Comparison of ENCODE assay signal across 8 cellular contexts in genomic region chr1:94805912-94806311, GRCh38. TPM values are rescaled to one million over a fixed set of nuclear protein-coding genes. Genes with fewer than 3 reads are reported as not detected.
DNase-seq lines count a peak whose midpoint lies in the region; ATAC-seq lines count a peak whose summit lies in the region.

No MANE protein-coding gene starts in this region.

- ATAC-seq in GM18520 (IDR thresholded peaks at IDR 0.05; ENCODE audit: unreplicated experiment) (peak; percentile 60), HG03095 (IDR thresholded peaks at IDR 0.05; ENCODE audit: unreplicated experiment) (no peak)

- intact Hi-C loops in cardiac septum (cut with DNase I): loop anchor here (1.0 to 5.0 kb wide), 2 partner anchors 236 to 325 kb away; no protein-coding TSS in a partner anchor

- DNase-seq in AG20443 (ENCODE audit: low spot score) (peak; percentile 65), HT-29 (ENCODE audit: low spot score) (peak; percentile 73), SK-N-DZ (ENCODE audit: low spot score) (peak; percentile 58), cardiac septum (ENCODE audit: low spot score) (peak; percentile 81), renal cortical epithelial cell (ENCODE audit: low read depth) (peak; percentile 31)
- DNase-seq in activated naive CD8-positive, alpha-beta T cell treated with anti-CD3 and anti-CD28 coated beads, Interleukin-2, amount 50 U/mL, for 16 hours (ENCODE audit: low read depth, low spot score): peak; percentile 23

RNA-seq across cellular contexts. Expression of gene SLC44A3, which starts 14.2 kb away (rescaled TPM):
- 14.1 and 15.6 TPM in 2 replicates for total RNA-seq in HT-29 (2014; rRNA removed; shearing (Covaris generic))
- 0.25 and 0.44 TPM in 2 replicates for polyA plus RNA-seq in SK-N-DZ (2014; cell fraction: cytosol; rRNA removed)
- polyA plus RNA-seq in SK-N-DZ (2014; cell fraction: nucleus; rRNA removed): 0.87 and 0.98 TPM in 2 replicates
- total RNA-seq in cardiac septum (2.7 TPM), renal cortical epithelial cell (12.7 and 54.5 TPM in 2 replicates)

Comparison
In these comparisons a context has a peak if more than half of its experiments do, and no peak if none do; other contexts are left out.
1. DNase-seq: peak in every context shown above with its lines; median percentile 81 in cardiac septum; 73 in HT-29; 65 in AG20443; 58 in SK-N-DZ; 31 in renal cortical epithelial cell; 23 in activated naive CD8-positive, alpha-beta T cell treated with anti-CD3 and anti-CD28 coated beads, Interleukin-2, amount 50 U/mL, for 16 hours.